ENCODE assay signal across 11 cellular contexts in the genomic region with DNA sequence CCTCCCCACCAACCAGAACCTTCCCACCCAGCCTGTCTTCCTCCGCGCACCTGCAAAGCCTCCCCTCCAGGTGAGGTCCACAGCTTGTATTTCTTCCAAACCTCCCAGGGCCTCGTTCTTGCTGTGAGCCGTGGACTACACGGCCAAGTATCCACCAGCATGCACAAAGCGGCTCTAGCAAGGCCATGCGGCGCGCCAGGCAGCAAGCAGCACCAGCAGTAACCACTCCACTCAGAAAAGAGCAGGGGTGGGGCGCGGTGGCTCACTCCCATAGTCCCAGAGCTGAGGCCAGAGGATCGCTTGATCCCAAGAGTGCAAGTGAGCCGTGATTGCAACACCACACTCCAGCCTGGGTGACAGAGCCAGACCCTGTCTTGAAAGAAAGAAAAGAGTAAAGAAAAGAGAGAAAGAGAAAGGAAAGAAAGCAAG. TPM values are rescaled to one million over a fixed set of nuclear protein-coding genes. Genes with fewer than 3 reads are reported as not detected.
DNase-seq lines count a peak whose midpoint lies in the region; ATAC-seq, FAIRE-seq and TF ChIP-seq lines count a peak whose summit lies in the region.
"Had no signal": no experiment of that assay in that cellular context is flagged by ENCODE, and none has a peak within 500 bp of the region (broad histone marks: within the 10 kb centered on the region; RNA-seq: fewer than 3 reads in every experiment).

No MANE protein-coding gene starts in this region.

- H3K4me3 ChIP-seq in Loucy (ENCODE audit: low read length, poor library complexity, severe bottlenecking) (no peak overlapping the region), choroid plexus epithelial cell (ENCODE audit: low read depth, low read length) (peak overlapping the region; percentile 23), kidney (ENCODE audit: low read length in 2 of 2) (no peak overlapping the region), sigmoid colon (peak overlapping the region in 1 of 4 donors; percentile 8)

- H3F3A ChIP-seq in Loucy (ENCODE audit: low read depth) = no peaks in the 10 kb centered on the region

- no peaks in the 10 kb centered on the region for H4K20me1 ChIP-seq in Loucy (ENCODE audit: insufficient read depth, low read length, poor library complexity, severe bottlenecking)

- H3K9me2 ChIP-seq in Loucy (replicated peaks; ENCODE audit: low read depth, low read length) = no peaks in the 10 kb centered on the region

- TF ChIP-seq POLR2A in sigmoid colon (IDR thresholded peaks at IDR 0.05) (no peak), GM12892 (IDR thresholded peaks at IDR 0.05; ENCODE audit: low read depth, low read length) (no peak)

- no peaks in the 10 kb centered on the region for H3K79me2 ChIP-seq in Loucy (ENCODE audit: insufficient read depth, low read length)

- H3K4me1 ChIP-seq in Loucy (ENCODE audit: insufficient read depth, low read length, poor library complexity, severe bottlenecking) (no peaks in the 10 kb centered on the region), kidney (ENCODE audit: control insufficient read depth in 1 of 2, insufficient read depth in 1 of 2, low read depth in 1 of 2, low read length in 2 of 2) (peaks cover 5 to 26% of the 10 kb centered on the region in 2 donors), sigmoid colon (peaks cover 0 to 68% (median 50%) of the 10 kb centered on the region in 4 donors)

- TF ChIP-seq CTCF in Loucy (conservative IDR thresholded peaks at IDR 0.05; ENCODE audit: low read length) = no peak
- no peak for TF ChIP-seq CTCF in choroid plexus epithelial cell (conservative IDR thresholded peaks at IDR 0.05; ENCODE audit: low read depth, low read length)
- no peak for TF ChIP-seq CTCF in kidney (IDR thresholded peaks at IDR 0.05; ENCODE audit: borderline replicate concordance, extremely low read depth, insufficient read depth)
- no peak for TF ChIP-seq CTCF in sigmoid colon (IDR thresholded peaks at IDR 0.05)
- TF ChIP-seq CTCF in GM10248 (IDR thresholded peaks at IDR 0.05; ENCODE audit: control extremely low read depth, extremely low read depth, low read depth, missing control alignments) = no peak

- POLR2A ChIA-PET in GM10248 (lab: Yijun Ruan, JAX) = no interaction called here

- 7 to 12% methylated on average over 13 of the region's 13 CpGs for WGBS in sigmoid colon, 2 donors

- H3K9me3 ChIP-seq in Loucy (ENCODE audit: insufficient read depth, low read depth, low read length) = no peaks in the 10 kb centered on the region
- no peaks in the 10 kb centered on the region for H3K9me3 ChIP-seq in kidney (ENCODE audit: control insufficient read depth in 1 of 2, low read length in 2 of 2)
- H3K9me3 ChIP-seq in sigmoid colon = no peaks in the 10 kb centered on the region

- DNase-seq in choroid plexus epithelial cell (ENCODE audit: low read depth) (peak; percentile 54), kidney (peak; percentile 93), sigmoid colon (peak; percentile 93), GM10248 (ENCODE audit: extremely low spot score) (no peak), DMS53 treated with DMSO at 0.1 percent for 48 hours (lab: John Stamatoyannopoulos, UW; ENCODE audit: unreplicated experiment) (no peak), GM12892 (ENCODE audit: insufficient read length) (no peak)
- DNase-seq: stimulated activated CD4-positive, alpha-beta T cell treated with anti-CD3 and anti-CD28 coated beads, Interleukin-2, amount 100 ng/mL, for 24 hours had no signal

- no peaks in the 10 kb centered on the region for H3K36me3 ChIP-seq in Loucy (ENCODE audit: insufficient read depth, low read length)
- H3K36me3 ChIP-seq in kidney (ENCODE audit: control insufficient read depth in 1 of 2, insufficient read depth in 2 of 2, low read length in 2 of 2) = no peaks in the 10 kb centered on the region
- no peaks in the 10 kb centered on the region for H3K36me3 ChIP-seq in sigmoid colon

- H3K4me2 ChIP-seq in Loucy (ENCODE audit: low read depth, low read length, poor library complexity, severe bottlenecking) = no peak overlapping the region

- no peak for ATAC-seq in HG03460 (IDR thresholded peaks at IDR 0.05; ENCODE audit: unreplicated experiment)

- intact Hi-C loops in kidney (cut with DNase I) = no loop called here
- intact Hi-C loops in sigmoid colon (cut with DNase I) = no loop called here

- H3K27ac ChIP-seq in kidney (ENCODE audit: low read depth in 2 of 2, low read length in 2 of 2) (peak overlapping the region; percentile 20 to 55), sigmoid colon (peak overlapping the region; percentile 55 to 63 (median 61))

- FAIRE-seq in kidney (lab: Jason Lieb, UNC) (no peak), GM12892 (lab: Jason Lieb, UNC) (no peak)

- CTCF ChIA-PET in GM10248 (lab: Yijun Ruan, JAX) = no interaction called here

- TF ChIP-seq EP300 in sigmoid colon (IDR thresholded peaks at IDR 0.05) = no peak

- peak overlapping the region; percentile 55; the same call in 1 of the 2 replicates for H2AFZ ChIP-seq in Loucy (ENCODE audit: low read length)

- H3K9ac ChIP-seq in Loucy (ENCODE audit: low read depth, low read length, poor library complexity, severe bottlenecking) (no peak overlapping the region), kidney (ENCODE audit: low read length in 2 of 2) (peak overlapping the region in 1 of 2 donors; percentile 16)

- H3K27me3 ChIP-seq in Loucy (ENCODE audit: insufficient read depth, low read length, poor library complexity, severe bottlenecking) (no peaks in the 10 kb centered on the region), sigmoid colon (peaks cover 23 to 88% (median 85%) of the 10 kb centered on the region in 3 donors)

RNA-seq across cellular contexts. Expression of gene CCDC8, which starts 4.7 kb away (rescaled TPM):
- 18.9 TPM for total RNA-seq in kidney
- polyA plus RNA-seq in kidney (ENCODE audit: insufficient read depth, low read depth, low replicate concordance) = 21.0 TPM
- 1 to 10 TPM; 3.5 to 6.1 (median 5.2) TPM for total RNA-seq in sigmoid colon
- polyA plus RNA-seq in sigmoid colon = 1 to 10 TPM in 2 of 3 donors, under 1 TPM in 1; 0.69 to 2.4 (median 1.9) TPM
- polyA plus RNA-seq in GM12892 (2012; ENCODE audit: missing spikeins) = not detected
- total RNA-seq: HT1080, SK-MEL-5 had no signal

RNA-seq across cellular contexts. Expression of gene PNMA8C, which starts 20.1 kb away (rescaled TPM):
- total RNA-seq in kidney (0.09 TPM), sigmoid colon (under 1 TPM in 3 of 4 donors, not detected in 1; 0.27 to 0.36 (median 0.28) TPM)
- polyA plus RNA-seq in kidney (ENCODE audit: insufficient read depth, low read depth, low replicate concordance) (0.09 TPM), sigmoid colon (under 1 TPM in 2 of 3 donors, not detected in 1; 0.23 to 0.25 TPM)
- polyA plus RNA-seq in GM12892 (2012; ENCODE audit: missing spikeins) = not detected
- total RNA-seq: HT1080, SK-MEL-5 had no signal

Comparison
In these comparisons a context has a peak if more than half of its experiments do, and no peak if none do; other contexts are left out.
1. DNase-seq: peak in choroid plexus epithelial cell (single experiment), kidney (single experiment) and sigmoid colon (single experiment); none in GM10248 (single experiment), DMS53 treated with DMSO at 0.1 percent for 48 hours (single experiment) and GM12892 (single experiment).